ENCODE assay signal across 8 cellular contexts in genomic region chr7:104923010-104923421, GRCh38.
A peak's percentile ranks its signal among the peaks of the same experiment; 100 is the strongest.
DNase-seq lines count a peak whose midpoint lies in the region; ATAC-seq and TF ChIP-seq lines count a peak whose summit lies in the region.

No MANE protein-coding gene starts in this region.

- intact Hi-C loops in right lobe of liver (cut with DNase I), result no loop called here

- no peak for TF ChIP-seq POLR2A in right lobe of liver (IDR thresholded peaks at IDR 0.05)

- WGBS in right lobe of liver (ENCODE audit: insufficient coverage, low coverage, low lambda C conversion rate, missing lambda C conversion rate), result 14% methylated on average over 3 of the region's 4 CpGs

- TF ChIP-seq CTCF in choroid plexus epithelial cell (conservative IDR thresholded peaks at IDR 0.05; ENCODE audit: low read depth, low read length) (peak; percentile 85), right lobe of liver (IDR thresholded peaks at IDR 0.05) (peak; percentile 71 to 82 (median 76))

- H3K4me1 ChIP-seq in BLaER1 (peaks cover 15% of the 10 kb centered on the region), right lobe of liver (peaks cover 0 to 12% (median 0%) of the 10 kb centered on the region in 4 donors)

- no peaks in the 10 kb centered on the region for H3K27me3 ChIP-seq in BLaER1
- no peaks in the 10 kb centered on the region for H3K27me3 ChIP-seq in right lobe of liver

- ATAC-seq in GM19035 (IDR thresholded peaks at IDR 0.05; ENCODE audit: unreplicated experiment) (peak; percentile 98), HG03159 (IDR thresholded peaks at IDR 0.05; ENCODE audit: unreplicated experiment) (peak; percentile 97), right lobe of liver (peak; percentile 94 to 96 (median 95))
- ATAC-seq in activated CD4-positive, CD25-positive, alpha-beta regulatory T cell treated with anti-CD3 and anti-CD28 coated beads, Interleukin-2, amount 50 U/mL, for 24 hours, result peak; percentile 91 to 97

- no peaks in the 10 kb centered on the region for H4K20me1 ChIP-seq in BLaER1

- DNase-seq in NCI-H2227 treated with DMSO at 0.1 percent for 48 hours (lab: John Stamatoyannopoulos, UW), result peak; percentile 57
- DNase-seq in choroid plexus epithelial cell (ENCODE audit: low read depth), result peak; percentile 94
- DNase-seq in right lobe of liver, result peak; percentile 66 to 75 (median 70)
- DNase-seq in stimulated activated CD8-positive, alpha-beta memory T cell treated with anti-CD3 and anti-CD28 coated beads, Interleukin-15, amount 100 ng/mL, for 1 hour (ENCODE audit: low read depth), result peak; percentile 52

- H3K9ac ChIP-seq in BLaER1, result no peak overlapping the region

- no peaks in the 10 kb centered on the region for H3K36me3 ChIP-seq in BLaER1
- H3K36me3 ChIP-seq in right lobe of liver, result no peaks in the 10 kb centered on the region

- H3K4me3 ChIP-seq in BLaER1, result no peak overlapping the region
- H3K4me3 ChIP-seq in choroid plexus epithelial cell (ENCODE audit: low read depth, low read length), result no peak overlapping the region
- H3K4me3 ChIP-seq in right lobe of liver, result no peak overlapping the region

- H3K9me3 ChIP-seq in BLaER1 (no peaks in the 10 kb centered on the region), right lobe of liver (no peaks in the 10 kb centered on the region)

- H3K27ac ChIP-seq in BLaER1 (peak overlapping the region; percentile 40; the same call in 1 of the 2 replicates), right lobe of liver (no peak overlapping the region)

- H3K4me2 ChIP-seq in BLaER1, result peak overlapping the region; percentile 50
